In genomic region chr7:56047446-56048116, GRCh38 we compare ENCODE assay signal across 7 cellular contexts. TPM values are rescaled to one million over a fixed set of nuclear protein-coding genes. Genes with fewer than 3 reads are reported as not detected.
DNase-seq lines count a peak whose midpoint lies in the region; ATAC-seq, FAIRE-seq and TF ChIP-seq lines count a peak whose summit lies in the region.
"Not testable (repeated sequence)": the region's sequence is repeated elsewhere in the genome, so short reads cannot be mapped to it uniquely, and the experiment has no call there.

No MANE protein-coding gene starts in this region.

- H4K20me1 ChIP-seq in SK-N-SH (ENCODE audit: insufficient read depth); HepG2 (ENCODE audit: insufficient read depth, low read length): not testable (repeated sequence)

- not testable (repeated sequence) for FAIRE-seq in HepG2 (lab: Jason Lieb, UNC)

- H3K9ac ChIP-seq in SK-N-SH, result peak overlapping the region; percentile 23; the same call in 1 of the 2 replicates
- not testable (repeated sequence) for H3K9ac ChIP-seq in HepG2 (ENCODE audit: insufficient read depth, low read depth, low read length)

- not testable (repeated sequence) for H2AFZ ChIP-seq in SK-N-SH (ENCODE audit: low read depth); HepG2 (ENCODE audit: low read length)

- H3K9me2 ChIP-seq in SK-N-SH, result not testable (repeated sequence)

- intact Hi-C loops in Calu3 (cut with micrococcal nuclease; ENCODE audit: unreplicated experiment); spleen (cut with DNase I; ENCODE audit: low total_unique reads): not testable (repeated sequence)
- intact Hi-C loops in HepG2 (cut with micrococcal nuclease; ENCODE audit: unreplicated experiment), result loop anchor here (1.0 kb wide), 1 partner anchor 13 kb away; no protein-coding TSS in a partner anchor

- not testable (repeated sequence) for ATAC-seq in HepG2

- H3K4me3 ChIP-seq in SK-N-SH (ENCODE audit: low read depth in 2 of 2, low read length in 1 of 2); fibroblast of the aortic adventitia (ENCODE audit: low read depth, low read length); spleen: not testable (repeated sequence)
- peak overlapping the region in 1 of 3 experiments; percentile 31; a peak in 1 of 6 replicates for H3K4me3 ChIP-seq in HepG2 (replicated peaks in 1 of 3; ENCODE audit: insufficient read depth in 1 of 3, low read depth in 2 of 3, low read length in 3 of 3)

- H3K27ac Mint-ChIP-seq in Calu3 (ENCODE audit: unreplicated experiment) (peak overlapping the region; percentile 85), chondrocyte (ENCODE audit: unreplicated experiment) (peak overlapping the region; percentile 91), nephron (peak overlapping the region; percentile 99 to 100 (median 99))

- not testable (repeated sequence) for TF ChIP-seq CTCF in Calu3 (IDR thresholded peaks at IDR 0.05; ENCODE audit: unreplicated experiment); SK-N-SH (IDR thresholded peaks at IDR 0.05); chondrocyte (IDR thresholded peaks at IDR 0.05); fibroblast of the aortic adventitia (IDR thresholded peaks at IDR 0.05; ENCODE audit: insufficient read depth, low read length); HepG2 (CRISPR knock-in tag; IDR thresholded peaks at IDR 0.05); nephron (IDR thresholded peaks at IDR 0.05; ENCODE audit: unreplicated experiment in 3 of 3); spleen (IDR thresholded peaks at IDR 0.05 in 8 of 11, conservative IDR thresholded peaks at IDR 0.05 in 3 of 11)

- H3K36me3 ChIP-seq in SK-N-SH (replicated peaks in 1 of 2; ENCODE audit: control insufficient read depth in 1 of 2, insufficient read depth in 2 of 2, low read length in 1 of 2); HepG2 (replicated peaks in 1 of 2; ENCODE audit: control insufficient read depth in 1 of 2, insufficient read depth in 2 of 2, low read length in 2 of 2); spleen: not testable (repeated sequence)

- H3K9me3 ChIP-seq in SK-N-SH; HepG2 (ENCODE audit: low read length); spleen: not testable (repeated sequence)

- peak in 1 of 2 experiments; percentile 29; a peak in 1 of 4 replicates for TF ChIP-seq EP300 in SK-N-SH (IDR thresholded peaks at IDR 0.05; ENCODE audit: borderline replicate concordance in 1 of 2, low read depth in 1 of 2, low read length in 1 of 2)
- TF ChIP-seq EP300 in HepG2 (IDR thresholded peaks at IDR 0.05; ENCODE audit: low read depth in 2 of 2, low read length in 2 of 2); HepG2 (CRISPR knock-in tag; IDR thresholded peaks at IDR 0.05; ENCODE audit: borderline replicate concordance): not testable (repeated sequence)

- CTCF ChIA-PET in Calu3 (lab: Charles Lee), result interaction anchor here (0.7 to 1.4 kb wide), 2 partner anchors 13 to 1332 kb away, joined by 3 to 4 read pairs; no protein-coding TSS in a partner anchor
- CTCF ChIA-PET in SK-N-SH (lab: Yijun Ruan, JAX), result interaction anchor here (0.6 to 0.7 kb wide), 2 partner anchors 42 to 281 kb away, joined by 3 read pairs; no protein-coding TSS in a partner anchor
- CTCF ChIA-PET in HepG2 (lab: Yijun Ruan, JAX; ENCODE audit: low intra/inter-chr PET ratio, low total read pairs), result not testable (repeated sequence)

- H3K4me3 Mint-ChIP-seq in Calu3 (ENCODE audit: low read depth, unreplicated experiment), result peak overlapping the region; percentile 48
- H3K4me3 Mint-ChIP-seq in chondrocyte (ENCODE audit: unreplicated experiment); nephron: not testable (repeated sequence)

- DNase-seq in Calu3; SK-N-SH; chondrocyte (ENCODE audit: low spot score); HepG2 (ENCODE audit: low spot score): not testable (repeated sequence)
- peak; percentile 72 for DNase-seq in fibroblast of the aortic adventitia (ENCODE audit: low read depth)
- DNase-seq in spleen, result peak; percentile 62

- peak overlapping the region; percentile 44 to 85; a peak in 3 of 4 replicates for H3K27ac ChIP-seq in SK-N-SH (ENCODE audit: low read depth in 2 of 2, low read length in 1 of 2)
- H3K27ac ChIP-seq in HepG2 (ENCODE audit: extremely low read length, insufficient read depth, low read length), result peak overlapping the region; percentile 71
- not testable (repeated sequence) for H3K27ac ChIP-seq in spleen

- in situ Hi-C loops in HepG2 (cut with HindIII; ENCODE audit: extremely low pct_ligation_motif_present, low pct_unique_long_range_greater_than_20kb), result not testable (repeated sequence)

- not testable (repeated sequence) for H3K27me3 ChIP-seq in SK-N-SH (ENCODE audit: insufficient read depth); HepG2 (ENCODE audit: control insufficient read depth in 1 of 2, insufficient read depth in 2 of 2, low read length in 2 of 2); spleen (replicated peaks in 1 of 7)

- H3K4me1 Mint-ChIP-seq in Calu3 (ENCODE audit: low read depth, unreplicated experiment), result peaks cover 31% of the 10 kb centered on the region
- peaks cover 41% of the 10 kb centered on the region for H3K4me1 Mint-ChIP-seq in chondrocyte (ENCODE audit: low read depth)
- peaks cover 26% of the 10 kb centered on the region for H3K4me1 Mint-ChIP-seq in nephron

- POLR2A ChIA-PET in SK-N-SH (lab: Yijun Ruan, JAX) (interaction anchor here (0.6 to 0.7 kb wide), 2 partner anchors 13 to 58 kb away, joined by 3 read pairs; partner anchors contain the start of gene CHCHD2), HepG2 (lab: Yijun Ruan, JAX) (interaction anchor here (0.7 to 1.8 kb wide), 3 partner anchors 14 to 41 kb away, joined by 4 to 19 read pairs (median 4); no protein-coding TSS in a partner anchor)

- H3F3A ChIP-seq in SK-N-SH (replicated peaks; ENCODE audit: insufficient read depth), result peaks cover 50% of the 10 kb centered on the region

- not testable (repeated sequence) for H3K9me3 Mint-ChIP-seq in Calu3 (ENCODE audit: low read depth, unreplicated experiment); chondrocyte (ENCODE audit: low read depth); nephron

- WGBS in SK-N-SH (ENCODE audit: low lambda C conversion rate), result 77% methylated on average over 11 of the region's 11 CpGs
- 9% methylated on average over 11 of the region's 11 CpGs for WGBS in HepG2 (ENCODE audit: low lambda C conversion rate)
- WGBS in spleen, 5 donors, result 79 to 90% (median 89%) methylated on average over 11 of the region's 11 CpGs

- H3K4me1 ChIP-seq in SK-N-SH (ENCODE audit: control insufficient read depth in 1 of 2, insufficient read depth in 2 of 2, low read depth in 1 of 2, low read length in 1 of 2) (peaks cover 16 to 31% of the 10 kb centered on the region in 2 experiments; a peak in 3 of 4 replicates), HepG2 (ENCODE audit: insufficient read depth, low read length) (peaks cover 57% of the 10 kb centered on the region), spleen (peaks cover under 1 to 35% (median 22%) of the 10 kb centered on the region in 6 donors)

- not testable (repeated sequence) for TF ChIP-seq POLR2A in HepG2 (IDR thresholded peaks at IDR 0.05; ENCODE audit: insufficient read depth in 1 of 2, low read depth in 2 of 2, low read length in 2 of 2); spleen (IDR thresholded peaks at IDR 0.05)

- TF ChIP-seq RAD21 in SK-N-SH (IDR thresholded peaks at IDR 0.05; ENCODE audit: low read length); HepG2 (CRISPR knock-in tag; IDR thresholded peaks at IDR 0.05): not testable (repeated sequence)

- not testable (repeated sequence) for H3K27me3 Mint-ChIP-seq in Calu3 (ENCODE audit: unreplicated experiment); chondrocyte (ENCODE audit: low read depth); nephron (ENCODE audit: low read depth)

- peaks cover 74% of the 10 kb centered on the region for H3K79me2 ChIP-seq in SK-N-SH (ENCODE audit: insufficient read depth)
- peaks cover 25% of the 10 kb centered on the region for H3K79me2 ChIP-seq in HepG2 (ENCODE audit: insufficient read depth, low read length)

- BruUV-seq in Calu3 (replicated peaks; lab: Mats Ljungman, UMichigan); HepG2 (replicated peaks; lab: Mats Ljungman, UMichigan): not testable (repeated sequence)

- peaks cover 60% of the 10 kb centered on the region for H3K36me3 Mint-ChIP-seq in Calu3 (ENCODE audit: insufficient read depth, unreplicated experiment)
- not testable (repeated sequence) for H3K36me3 Mint-ChIP-seq in chondrocyte (ENCODE audit: low read depth); nephron (ENCODE audit: low read depth)

- H3K4me2 ChIP-seq in SK-N-SH (peak overlapping the region; percentile 87), HepG2 (ENCODE audit: low read depth, low read length) (peak overlapping the region; percentile 48)

RNA-seq across cellular contexts. Expression of gene PSPH, which starts 3.7 kb away (rescaled TPM):
- total RNA-seq in Calu3 (2022) (37.5 and 39.9 TPM in 2 replicates), chondrocyte (11.4 to 37.5 TPM (median 35.9 TPM) in 3 replicates), fibroblast of the aortic adventitia (ENCODE audit: low replicate concordance) (48.8 and 84.3 TPM in 2 replicates), HepG2 (2016; rRNA removed; fragmentation: Illumina TruSeq; extraction: Trizol) (124 and 175 TPM in 2 replicates), spleen (10 to 100 TPM in 2 of 7 donors, 1 to 10 TPM in 5; 5.0 to 11.3 (median 7.3) TPM)
- polyA plus RNA-seq in SK-N-SH (2012; rRNA removed) (42.0 and 50.5 TPM in 2 replicates), HepG2 (2011; rRNA removed) (85.5 and 85.8 TPM in 2 replicates), spleen (1 to 10 TPM; 2.2 to 8.4 (median 4.8) TPM)
- polyA plus RNA-seq in SK-N-SH (2012; cell fraction: cytosol; rRNA removed), result 39.5 and 46.6 TPM in 2 replicates
- polyA plus RNA-seq in SK-N-SH (2012; cell fraction: nucleus; rRNA removed), result 37.2 and 37.3 TPM in 2 replicates
- total RNA-seq in HepG2 (2016; cell fraction: cytosol; rRNA removed; fragmentation: Illumina TruSeq; extraction: Trizol; ENCODE audit: low read depth), result 25.3 and 32.9 TPM in 2 replicates
- total RNA-seq in HepG2 (2016; cell fraction: insoluble cytoplasmic fraction; rRNA removed; fragmentation: Illumina TruSeq; extraction: Trizol), result 124 and 200 TPM in 2 replicates
- total RNA-seq in HepG2 (2016; cell fraction: membrane; rRNA removed; fragmentation: Illumina TruSeq; extraction: Trizol), result 65.6 and 67.9 TPM in 2 replicates
- total RNA-seq in HepG2 (2016; cell fraction: nucleus; rRNA removed; fragmentation: Illumina TruSeq; extraction: Trizol), result 54.9 and 62.4 TPM in 2 replicates
- polyA plus RNA-seq in HepG2 (2011; cell fraction: cytosol; rRNA removed), result 97.1 and 104 TPM in 2 replicates
- polyA plus RNA-seq in HepG2 (2011; cell fraction: nucleus; rRNA removed), result 23.5 and 32.4 TPM in 2 replicates
- 63.4 and 77.8 TPM in 2 replicates for polyA plus RNA-seq in HepG2 (2012)
- polyA plus RNA-seq in HepG2 (2016; cell fraction: cytosol; fragmentation: Illumina TruSeq; extraction: Trizol; ENCODE audit: low read depth), result 24.3 and 28.7 TPM in 2 replicates
- polyA plus RNA-seq in HepG2 (2016; cell fraction: insoluble cytoplasmic fraction; fragmentation: Illumina TruSeq; extraction: Trizol; ENCODE audit: low read depth), result 138 and 145 TPM in 2 replicates
- 40.5 and 43.9 TPM in 2 replicates for polyA plus RNA-seq in HepG2 (2016; cell fraction: membrane; fragmentation: Illumina TruSeq; extraction: Trizol; ENCODE audit: low read depth)
- polyA plus RNA-seq in HepG2 (2016; cell fraction: nucleus; fragmentation: Illumina TruSeq; extraction: Trizol; ENCODE audit: insufficient read depth, low read depth), result 58.7 and 60.7 TPM in 2 replicates
- polyA minus RNA-seq in HepG2 (2011; rRNA and poly(A)+ RNA removed; ENCODE audit: low replicate concordance), result 48.6 and 65.8 TPM in 2 replicates
- 59.8 and 64.2 TPM in 2 replicates for polyA minus RNA-seq in HepG2 (2011; cell fraction: cytosol; rRNA and poly(A)+ RNA removed)
- polyA minus RNA-seq in HepG2 (2011; cell fraction: nucleus; rRNA and poly(A)+ RNA removed), result 40.7 and 55.8 TPM in 2 replicates

RNA-seq across cellular contexts. Expression of gene CCT6A, which starts 4.0 kb away (rescaled TPM):
- total RNA-seq in Calu3 (2022) (416 and 421 TPM in 2 replicates), chondrocyte (97.2 to 123 TPM (median 101 TPM) in 3 replicates), fibroblast of the aortic adventitia (ENCODE audit: low replicate concordance) (188 and 193 TPM in 2 replicates), HepG2 (2016; rRNA removed; fragmentation: Illumina TruSeq; extraction: Trizol) (292 and 425 TPM in 2 replicates), spleen (100 to 1,000 TPM in 1 of 7 donors, 10 to 100 TPM in 6; 71.5 to 107 (median 84.9) TPM)
- polyA plus RNA-seq in SK-N-SH (2012; rRNA removed) (221 and 345 TPM in 2 replicates), HepG2 (2011; rRNA removed) (135 and 219 TPM in 2 replicates), spleen (100 to 1,000 TPM; 113 to 139 (median 133) TPM)
- polyA plus RNA-seq in SK-N-SH (2012; cell fraction: cytosol; rRNA removed), result 338 and 380 TPM in 2 replicates
- polyA plus RNA-seq in SK-N-SH (2012; cell fraction: nucleus; rRNA removed), result 175 and 324 TPM in 2 replicates
- total RNA-seq in HepG2 (2016; cell fraction: cytosol; rRNA removed; fragmentation: Illumina TruSeq; extraction: Trizol; ENCODE audit: low read depth), result 46.3 and 52.8 TPM in 2 replicates
- 297 and 437 TPM in 2 replicates for total RNA-seq in HepG2 (2016; cell fraction: insoluble cytoplasmic fraction; rRNA removed; fragmentation: Illumina TruSeq; extraction: Trizol)
- 96.3 and 109 TPM in 2 replicates for total RNA-seq in HepG2 (2016; cell fraction: membrane; rRNA removed; fragmentation: Illumina TruSeq; extraction: Trizol)
- 167 and 182 TPM in 2 replicates for total RNA-seq in HepG2 (2016; cell fraction: nucleus; rRNA removed; fragmentation: Illumina TruSeq; extraction: Trizol)
- 87.9 and 139 TPM in 2 replicates for polyA plus RNA-seq in HepG2 (2011; cell fraction: cytosol; rRNA removed)
- polyA plus RNA-seq in HepG2 (2011; cell fraction: nucleus; rRNA removed), result 80.9 and 81.9 TPM in 2 replicates
- polyA plus RNA-seq in HepG2 (2012), result 147 and 167 TPM in 2 replicates
- 29.1 and 31.6 TPM in 2 replicates for polyA plus RNA-seq in HepG2 (2016; cell fraction: cytosol; fragmentation: Illumina TruSeq; extraction: Trizol; ENCODE audit: low read depth)
- 455 and 526 TPM in 2 replicates for polyA plus RNA-seq in HepG2 (2016; cell fraction: insoluble cytoplasmic fraction; fragmentation: Illumina TruSeq; extraction: Trizol; ENCODE audit: low read depth)
- polyA plus RNA-seq in HepG2 (2016; cell fraction: membrane; fragmentation: Illumina TruSeq; extraction: Trizol; ENCODE audit: low read depth), result 69.4 and 72.1 TPM in 2 replicates
- polyA plus RNA-seq in HepG2 (2016; cell fraction: nucleus; fragmentation: Illumina TruSeq; extraction: Trizol; ENCODE audit: insufficient read depth, low read depth), result 371 TPM in 2 replicates
- polyA minus RNA-seq in HepG2 (2011; rRNA and poly(A)+ RNA removed; ENCODE audit: low replicate concordance), result 62.3 and 243 TPM in 2 replicates
- 72.5 and 82.6 TPM in 2 replicates for polyA minus RNA-seq in HepG2 (2011; cell fraction: cytosol; rRNA and poly(A)+ RNA removed)
- polyA minus RNA-seq in HepG2 (2011; cell fraction: nucleus; rRNA and poly(A)+ RNA removed), result 101 and 127 TPM in 2 replicates

RNA-seq across cellular contexts. Expression of gene SUMF2, which starts 16.5 kb away (rescaled TPM):
- 226 and 255 TPM in 2 replicates for total RNA-seq in Calu3 (2022)
- 130 and 162 TPM in 2 replicates for polyA plus RNA-seq in SK-N-SH (2012; rRNA removed)
- 82.7 and 115 TPM in 2 replicates for polyA plus RNA-seq in SK-N-SH (2012; cell fraction: cytosol; rRNA removed)
- polyA plus RNA-seq in SK-N-SH (2012; cell fraction: nucleus; rRNA removed), result 182 and 258 TPM in 2 replicates
- total RNA-seq in chondrocyte, result 158 to 182 TPM (median 160 TPM) in 3 replicates
- total RNA-seq in fibroblast of the aortic adventitia (ENCODE audit: low replicate concordance), result 177 and 199 TPM in 2 replicates
- 22.4 and 54.4 TPM in 2 replicates for total RNA-seq in HepG2 (2016; rRNA removed; fragmentation: Illumina TruSeq; extraction: Trizol)
- total RNA-seq in HepG2 (2016; cell fraction: cytosol; rRNA removed; fragmentation: Illumina TruSeq; extraction: Trizol; ENCODE audit: low read depth), result 12.4 and 13.6 TPM in 2 replicates
- 20.6 and 54.0 TPM in 2 replicates for total RNA-seq in HepG2 (2016; cell fraction: insoluble cytoplasmic fraction; rRNA removed; fragmentation: Illumina TruSeq; extraction: Trizol)
- 25.2 and 28.6 TPM in 2 replicates for total RNA-seq in HepG2 (2016; cell fraction: membrane; rRNA removed; fragmentation: Illumina TruSeq; extraction: Trizol)
- 45.2 and 49.4 TPM in 2 replicates for total RNA-seq in HepG2 (2016; cell fraction: nucleus; rRNA removed; fragmentation: Illumina TruSeq; extraction: Trizol)
- 48.0 and 48.9 TPM in 2 replicates for polyA plus RNA-seq in HepG2 (2011; rRNA removed)
- 37.0 and 44.8 TPM in 2 replicates for polyA plus RNA-seq in HepG2 (2011; cell fraction: cytosol; rRNA removed)
- 132 and 139 TPM in 2 replicates for polyA plus RNA-seq in HepG2 (2011; cell fraction: nucleus; rRNA removed)
- 47.6 and 52.3 TPM in 2 replicates for polyA plus RNA-seq in HepG2 (2012)
- polyA plus RNA-seq in HepG2 (2016; cell fraction: cytosol; fragmentation: Illumina TruSeq; extraction: Trizol; ENCODE audit: low read depth), result 10.5 and 10.7 TPM in 2 replicates
- 15.4 and 19.0 TPM in 2 replicates for polyA plus RNA-seq in HepG2 (2016; cell fraction: insoluble cytoplasmic fraction; fragmentation: Illumina TruSeq; extraction: Trizol; ENCODE audit: low read depth)
- polyA plus RNA-seq in HepG2 (2016; cell fraction: membrane; fragmentation: Illumina TruSeq; extraction: Trizol; ENCODE audit: low read depth), result 16.9 and 18.1 TPM in 2 replicates
- polyA plus RNA-seq in HepG2 (2016; cell fraction: nucleus; fragmentation: Illumina TruSeq; extraction: Trizol; ENCODE audit: insufficient read depth, low read depth), result 77.0 and 78.6 TPM in 2 replicates
- polyA minus RNA-seq in HepG2 (2011; rRNA and poly(A)+ RNA removed; ENCODE audit: low replicate concordance), result 55.3 and 78.5 TPM in 2 replicates
- 28.3 and 29.1 TPM in 2 replicates for polyA minus RNA-seq in HepG2 (2011; cell fraction: cytosol; rRNA and poly(A)+ RNA removed)
- polyA minus RNA-seq in HepG2 (2011; cell fraction: nucleus; rRNA and poly(A)+ RNA removed), result 40.4 and 52.2 TPM in 2 replicates
- total RNA-seq in spleen, result 100 to 1,000 TPM in 6 of 7 donors, 10 to 100 TPM in 1; 96.5 to 145 (median 132) TPM
- polyA plus RNA-seq in spleen, result 10 to 100 TPM; 57.1 to 81.3 (median 60.4) TPM

RNA-seq across cellular contexts. Expression of gene PHKG1, which starts 45.2 kb away (rescaled TPM):
- total RNA-seq in Calu3 (2022), result 1.1 and 2.6 TPM in 2 replicates
- polyA plus RNA-seq in SK-N-SH (2012; rRNA removed), result 0.91 and 2.5 TPM in 2 replicates
- polyA plus RNA-seq in SK-N-SH (2012; cell fraction: cytosol; rRNA removed), result 0.46 and 0.75 TPM in 2 replicates
- 6.1 and 7.6 TPM in 2 replicates for polyA plus RNA-seq in SK-N-SH (2012; cell fraction: nucleus; rRNA removed)
- 0.15 to 0.62 TPM (median 0.24 TPM) in 3 replicates for total RNA-seq in chondrocyte
- 2.3 and 3.4 TPM in 2 replicates for total RNA-seq in fibroblast of the aortic adventitia (ENCODE audit: low replicate concordance)
- total RNA-seq in HepG2 (2016; rRNA removed; fragmentation: Illumina TruSeq; extraction: Trizol), result 0.44 TPM in 1 of 2 replicates, not detected in the other
- total RNA-seq in HepG2 (2016; cell fraction: cytosol; rRNA removed; fragmentation: Illumina TruSeq; extraction: Trizol; ENCODE audit: low read depth), result 0.18 TPM in 1 of 2 replicates, not detected in the other
- total RNA-seq in HepG2 (2016; cell fraction: insoluble cytoplasmic fraction; rRNA removed; fragmentation: Illumina TruSeq; extraction: Trizol), result 0.37 and 0.84 TPM in 2 replicates
- 0.09 TPM in 1 of 2 replicates, not detected in the other for total RNA-seq in HepG2 (2016; cell fraction: membrane; rRNA removed; fragmentation: Illumina TruSeq; extraction: Trizol)
- total RNA-seq in HepG2 (2016; cell fraction: nucleus; rRNA removed; fragmentation: Illumina TruSeq; extraction: Trizol), result 0.50 and 1.5 TPM in 2 replicates
- polyA plus RNA-seq in HepG2 (2011; rRNA removed), result 0.71 and 1.1 TPM in 2 replicates
- polyA plus RNA-seq in HepG2 (2011; cell fraction: cytosol; rRNA removed), result 0.09 and 0.36 TPM in 2 replicates
- polyA plus RNA-seq in HepG2 (2011; cell fraction: nucleus; rRNA removed), result 2.6 and 2.9 TPM in 2 replicates
- polyA plus RNA-seq in HepG2 (2012), result 0.98 and 1.5 TPM in 2 replicates
- polyA plus RNA-seq in HepG2 (2016; cell fraction: cytosol; fragmentation: Illumina TruSeq; extraction: Trizol; ENCODE audit: low read depth), result 0.05 and 0.24 TPM in 2 replicates
- polyA plus RNA-seq in HepG2 (2016; cell fraction: insoluble cytoplasmic fraction; fragmentation: Illumina TruSeq; extraction: Trizol; ENCODE audit: low read depth), result not detected in 2 replicates
- 0.12 TPM in 1 of 2 replicates, not detected in the other for polyA plus RNA-seq in HepG2 (2016; cell fraction: membrane; fragmentation: Illumina TruSeq; extraction: Trizol; ENCODE audit: low read depth)
- polyA plus RNA-seq in HepG2 (2016; cell fraction: nucleus; fragmentation: Illumina TruSeq; extraction: Trizol; ENCODE audit: insufficient read depth, low read depth), result 1.6 and 1.9 TPM in 2 replicates
- polyA minus RNA-seq in HepG2 (2011; rRNA and poly(A)+ RNA removed; ENCODE audit: low replicate concordance), result 0.09 and 0.10 TPM in 2 replicates
- not detected in 2 replicates for polyA minus RNA-seq in HepG2 (2011; cell fraction: cytosol; rRNA and poly(A)+ RNA removed)
- polyA minus RNA-seq in HepG2 (2011; cell fraction: nucleus; rRNA and poly(A)+ RNA removed), result 0.52 and 1.5 TPM in 2 replicates
- total RNA-seq in spleen, result 1 to 10 TPM in 6 of 7 donors, not detected in 1; 1.0 to 3.4 (median 1.8) TPM
- 1 to 10 TPM in 1 of 3 donors, under 1 TPM in 2; 0.86 to 1.2 (median 0.93) TPM for polyA plus RNA-seq in spleen

RNA-seq across cellular contexts. Expression of gene CHCHD2, which starts 58.7 kb away (rescaled TPM):
- 673 and 699 TPM in 2 replicates for total RNA-seq in Calu3 (2022)
- polyA plus RNA-seq in SK-N-SH (2012; rRNA removed), result 500 and 624 TPM in 2 replicates
- polyA plus RNA-seq in SK-N-SH (2012; cell fraction: cytosol; rRNA removed), result 487 and 543 TPM in 2 replicates
- polyA plus RNA-seq in SK-N-SH (2012; cell fraction: nucleus; rRNA removed), result 218 and 286 TPM in 2 replicates
- total RNA-seq in chondrocyte, result 119 to 232 TPM (median 120 TPM) in 3 replicates
- total RNA-seq in fibroblast of the aortic adventitia (ENCODE audit: low replicate concordance), result 175 and 348 TPM in 2 replicates
- total RNA-seq in HepG2 (2016; rRNA removed; fragmentation: Illumina TruSeq; extraction: Trizol), result 572 and 599 TPM in 2 replicates
- total RNA-seq in HepG2 (2016; cell fraction: cytosol; rRNA removed; fragmentation: Illumina TruSeq; extraction: Trizol; ENCODE audit: low read depth), result 170 and 177 TPM in 2 replicates
- total RNA-seq in HepG2 (2016; cell fraction: insoluble cytoplasmic fraction; rRNA removed; fragmentation: Illumina TruSeq; extraction: Trizol), result 576 and 629 TPM in 2 replicates
- 222 TPM in 2 replicates for total RNA-seq in HepG2 (2016; cell fraction: membrane; rRNA removed; fragmentation: Illumina TruSeq; extraction: Trizol)
- total RNA-seq in HepG2 (2016; cell fraction: nucleus; rRNA removed; fragmentation: Illumina TruSeq; extraction: Trizol), result 198 and 219 TPM in 2 replicates
- polyA plus RNA-seq in HepG2 (2011; rRNA removed), result 330 and 333 TPM in 2 replicates
- 318 and 570 TPM in 2 replicates for polyA plus RNA-seq in HepG2 (2011; cell fraction: cytosol; rRNA removed)
- 143 and 151 TPM in 2 replicates for polyA plus RNA-seq in HepG2 (2011; cell fraction: nucleus; rRNA removed)
- polyA plus RNA-seq in HepG2 (2012), result 315 and 361 TPM in 2 replicates
- 167 and 168 TPM in 2 replicates for polyA plus RNA-seq in HepG2 (2016; cell fraction: cytosol; fragmentation: Illumina TruSeq; extraction: Trizol; ENCODE audit: low read depth)
- polyA plus RNA-seq in HepG2 (2016; cell fraction: insoluble cytoplasmic fraction; fragmentation: Illumina TruSeq; extraction: Trizol; ENCODE audit: low read depth), result 522 and 567 TPM in 2 replicates
- 181 and 189 TPM in 2 replicates for polyA plus RNA-seq in HepG2 (2016; cell fraction: membrane; fragmentation: Illumina TruSeq; extraction: Trizol; ENCODE audit: low read depth)
- 254 and 280 TPM in 2 replicates for polyA plus RNA-seq in HepG2 (2016; cell fraction: nucleus; fragmentation: Illumina TruSeq; extraction: Trizol; ENCODE audit: insufficient read depth, low read depth)
- 124 and 252 TPM in 2 replicates for polyA minus RNA-seq in HepG2 (2011; rRNA and poly(A)+ RNA removed; ENCODE audit: low replicate concordance)
- polyA minus RNA-seq in HepG2 (2011; cell fraction: cytosol; rRNA and poly(A)+ RNA removed), result 128 and 156 TPM in 2 replicates
- 40.2 and 48.9 TPM in 2 replicates for polyA minus RNA-seq in HepG2 (2011; cell fraction: nucleus; rRNA and poly(A)+ RNA removed)
- 100 to 1,000 TPM; 192 to 371 (median 228) TPM for total RNA-seq in spleen
- 100 to 1,000 TPM; 265 to 476 (median 453) TPM for polyA plus RNA-seq in spleen
